ENCODE assay signal across 16 cellular contexts in genomic region chr21:28775071-28775470, GRCh38.
"Had no signal": no experiment of that assay in that cellular context is flagged by ENCODE, and none has a peak within 500 bp of the region (broad histone marks: within the 10 kb centered on the region; RNA-seq: fewer than 3 reads in every experiment).

No MANE protein-coding gene starts in this region.

- H3K27me3 Mint-ChIP-seq: activated B cell treated with CpG ODN at 0.5 μM for 24 hours; activated naive CD8-positive, alpha-beta T cell treated with anti-CD3 and anti-CD28 coated beads, Interleukin-2, amount 10 ng/mL, durations not matched to agents 7 days and 5 days; naive thymus-derived CD8-positive, alpha-beta T cell; stimulated activated naive B cell treated with anti-CD40 and anti-IgM and Interleukin-4, amounts not matched to agents 10 μg/mL and 1 μg/mL and 100 μg/mL, for 72 hours; T-cell had no signal

- H3K9me3 Mint-ChIP-seq: activated B cell treated with CpG ODN at 0.5 μM for 24 hours; stimulated activated naive B cell treated with anti-CD40 and anti-IgM and Interleukin-4, amounts not matched to agents 10 μg/mL and 1 μg/mL and 100 μg/mL, for 72 hours; T-cell had no signal

- H3K27ac Mint-ChIP-seq: activated B cell treated with CpG ODN at 0.5 μM for 24 hours; activated naive CD8-positive, alpha-beta T cell treated with anti-CD3 and anti-CD28 coated beads, Interleukin-2, amount 10 ng/mL, durations not matched to agents 7 days and 5 days; stimulated activated naive B cell treated with anti-CD40 and anti-IgM and Interleukin-4, amounts not matched to agents 10 μg/mL and 1 μg/mL and 100 μg/mL, for 72 hours; T-cell had no signal

- H3K4me3 Mint-ChIP-seq: activated B cell treated with CpG ODN at 0.5 μM for 24 hours; activated naive CD8-positive, alpha-beta T cell treated with anti-CD3 and anti-CD28 coated beads, Interleukin-2, amount 10 ng/mL, durations not matched to agents 7 days and 5 days; naive thymus-derived CD8-positive, alpha-beta T cell; stimulated activated naive B cell treated with anti-CD40 and anti-IgM and Interleukin-4, amounts not matched to agents 10 μg/mL and 1 μg/mL and 100 μg/mL, for 72 hours; T-cell had no signal

- DNase-seq: activated B cell treated with CpG ODN at 0.5 μM for 24 hours; activated CD4-positive, alpha-beta T cell treated with anti-CD3 and anti-CD28 coated beads, Interleukin-2, amount 50 U/mL, for 1 hour; activated gamma-delta T cell treated with Interleukin-2 at 50 U/mL for 16 hours; activated naive CD8-positive, alpha-beta T cell treated with anti-CD3 and anti-CD28 coated beads, Interleukin-2, amount 10 ng/mL, durations not matched to agents 7 days and 5 days; anterior cingulate cortex; brain microvascular endothelial cell; foreskin melanocyte; lower lobe of right lung; naive thymus-derived CD8-positive, alpha-beta T cell; right lobe of liver; small intestine; stimulated activated CD4-positive, alpha-beta T cell treated with anti-CD3 and anti-CD28 coated beads, Interleukin-4, amount 100 ng/mL, for 4 hours; stimulated activated naive B cell treated with anti-CD40 and anti-IgM and Interleukin-4, amounts not matched to agents 10 μg/mL and 1 μg/mL and 100 μg/mL, for 72 hours; substantia nigra; T-cell; transverse colon had no signal

- ATAC-seq: lower lobe of right lung; naive thymus-derived CD8-positive, alpha-beta T cell; stimulated activated naive B cell treated with anti-CD40 and anti-IgM and Interleukin-4, amounts not matched to agents 10 μg/mL and 1 μg/mL and 100 μg/mL, for 72 hours; T-cell had no signal

- H3K4me1 Mint-ChIP-seq: activated B cell treated with CpG ODN at 0.5 μM for 24 hours; stimulated activated naive B cell treated with anti-CD40 and anti-IgM and Interleukin-4, amounts not matched to agents 10 μg/mL and 1 μg/mL and 100 μg/mL, for 72 hours had no signal
